In genomic region chr11:14042686-14043440, GRCh38 we compare ENCODE assay signal across 15 cellular contexts.
DNase-seq lines count a peak whose midpoint lies in the region; TF ChIP-seq lines count a peak whose summit lies in the region.
"Had no signal": no experiment of that assay in that cellular context is flagged by ENCODE, and none has a peak within 500 bp of the region (broad histone marks: within the 10 kb centered on the region; RNA-seq: fewer than 3 reads in every experiment).

No MANE protein-coding gene starts in this region.

- intact Hi-C loops in breast epithelium (cut with DNase I; ENCODE audit: low total_unique reads), result no loop called here

- DNase-seq in cerebellar cortex (ENCODE audit: low spot score) (peak; percentile 90), fibroblast of the aortic adventitia (ENCODE audit: low read depth) (peak; percentile 13), middle frontal gyrus (ENCODE audit: extremely low spot score, low spot score) (peak; percentile 8), breast epithelium (ENCODE audit: low spot score in 2 of 2) (no peak), tibial nerve (ENCODE audit: low spot score in 2 of 2) (no peak)
- no peak for DNase-seq in stimulated activated naive CD4-positive, alpha-beta T cell treated with Interleukin-2 at 50 U/mL for 16 hours (lab: John Stamatoyannopoulos, UW)
- DNase-seq: ACHN, AML-193, GDM1, KG1, NCI-H1105 treated with DMSO at 0.1 percent for 48 hours, NCI-H187, NCI-H2227 treated with DMSO at 0.1 percent for 48 hours had no signal

- H3K4me1 ChIP-seq in stomach smooth muscle (ENCODE audit: control insufficient read depth, insufficient read depth, low read length) (peaks cover 6% of the 10 kb centered on the region), breast epithelium (no peaks in the 10 kb centered on the region), tibial nerve (no peaks in the 10 kb centered on the region)
- H3K4me1 ChIP-seq: SJSA1 had no signal

- 74 to 79% methylated on average over 4 of the region's 4 CpGs for WGBS in tibial nerve, 2 donors

- no peak overlapping the region for H3K9ac ChIP-seq in stomach smooth muscle (ENCODE audit: low read length in 2 of 2)

- TF ChIP-seq POLR2A in breast epithelium (IDR thresholded peaks at IDR 0.05) (no peak), tibial nerve (IDR thresholded peaks at IDR 0.05) (no peak)

- TF ChIP-seq CTCF in fibroblast of the aortic adventitia (IDR thresholded peaks at IDR 0.05; ENCODE audit: insufficient read depth, low read length), result no peak
- no peak for TF ChIP-seq CTCF in breast epithelium (IDR thresholded peaks at IDR 0.05)
- no peak for TF ChIP-seq CTCF in tibial nerve (IDR thresholded peaks at IDR 0.05)

- H3K4me3 ChIP-seq in fibroblast of the aortic adventitia (ENCODE audit: low read depth, low read length) (no peak overlapping the region), stomach smooth muscle (ENCODE audit: low read length in 2 of 2) (no peak overlapping the region), breast epithelium (no peak overlapping the region), tibial nerve (no peak overlapping the region)
- H3K4me3 ChIP-seq: SJSA1 had no signal

- H3K9me3 ChIP-seq in stomach smooth muscle (ENCODE audit: control insufficient read depth in 2 of 2, low read length in 2 of 2), result no peaks in the 10 kb centered on the region
- no peaks in the 10 kb centered on the region for H3K9me3 ChIP-seq in breast epithelium
- no peaks in the 10 kb centered on the region for H3K9me3 ChIP-seq in tibial nerve
- H3K9me3 ChIP-seq: SJSA1 had no signal

- H3K27me3 ChIP-seq in stomach smooth muscle (ENCODE audit: control insufficient read depth in 1 of 2, insufficient read depth in 2 of 2, low read length in 2 of 2) (no peaks in the 10 kb centered on the region), breast epithelium (no peaks in the 10 kb centered on the region), tibial nerve (no peaks in the 10 kb centered on the region)
- H3K27me3 ChIP-seq: SJSA1 had no signal

- no peaks in the 10 kb centered on the region for H3K36me3 ChIP-seq in stomach smooth muscle (ENCODE audit: control insufficient read depth in 2 of 2, insufficient read depth in 2 of 2, low read length in 2 of 2)
- H3K36me3 ChIP-seq in breast epithelium, result no peaks in the 10 kb centered on the region
- no peaks in the 10 kb centered on the region for H3K36me3 ChIP-seq in tibial nerve
- H3K36me3 ChIP-seq: SJSA1 had no signal

- TF ChIP-seq EP300 in tibial nerve (IDR thresholded peaks at IDR 0.05), result no peak

- peak overlapping the region; percentile 50 for H3K27ac ChIP-seq in stomach smooth muscle (ENCODE audit: low read length)
- H3K27ac ChIP-seq in breast epithelium, result no peak overlapping the region
- H3K27ac ChIP-seq in tibial nerve, result no peak overlapping the region
- H3K27ac ChIP-seq: SJSA1 had no signal

Comparison
In these comparisons a context has a peak if more than half of its experiments do, and no peak if none do; other contexts are left out.
1. DNase-seq: peak in cerebellar cortex (single experiment), fibroblast of the aortic adventitia (single experiment) and middle frontal gyrus (single experiment); none in breast epithelium (0 of 2), stimulated activated naive CD4-positive, alpha-beta T cell treated with Interleukin-2 at 50 U/mL for 16 hours (single experiment) and tibial nerve (0 of 2).